ENCODE assay signal across 32 cellular contexts in genomic region chr4:108788731-108789130, GRCh38. TPM values are rescaled to one million over a fixed set of nuclear protein-coding genes. Genes with fewer than 3 reads are reported as not detected.
"Had no signal": no experiment of that assay in that cellular context is flagged by ENCODE, and none has a peak within 500 bp of the region (broad histone marks: within the 10 kb centered on the region; RNA-seq: fewer than 3 reads in every experiment).

No MANE protein-coding gene starts in this region.

- H3K27ac ChIP-seq: ascending aorta, cardiac muscle cell, WERI-Rb-1 had no signal

- H3K9me3 ChIP-seq: ascending aorta had no signal

- H3K4me3 ChIP-seq: ascending aorta, cardiac muscle cell had no signal

- H3K27me3 ChIP-seq: ascending aorta, cardiac muscle cell had no signal

- H3K4me1 ChIP-seq: ascending aorta had no signal

- DNase-seq: activated CD4-positive, alpha-beta memory T cell treated with anti-CD3 and anti-CD28 coated beads, Interleukin-2, amount 10 ng/mL, durations not matched to agents 7 days and 5 days; activated CD4-positive, alpha-beta T cell treated with anti-CD3 and anti-CD28 coated beads for 1 hour; activated CD4-positive, alpha-beta T cell treated with anti-CD3 and anti-CD28 coated beads for 36 hours; activated CD4-positive, alpha-beta T cell treated with anti-CD3 and anti-CD28 coated beads for 48 hours; activated CD4-positive, alpha-beta T cell treated with anti-CD3 and anti-CD28 coated beads, Interleukin-2, amount 10 ng/mL, durations not matched to agents 7 days and 5 days; activated CD4-positive, alpha-beta T cell treated with anti-CD3 and anti-CD28 coated beads, Interleukin-2, amount 50 U/mL, for 48 hours; activated CD4-positive, CD25-positive, alpha-beta regulatory T cell; activated CD8-positive, alpha-beta memory T cell treated with anti-CD3 and anti-CD28 coated beads for 24 hours; activated CD8-positive, alpha-beta memory T cell treated with anti-CD3 and anti-CD28 coated beads, Interleukin-2, amount 10 ng/mL, durations not matched to agents 7 days and 5 days; activated CD8-positive, alpha-beta memory T cell treated with anti-CD3 and anti-CD28 coated beads, Interleukin-2, amount 50 U/mL, for 48 hours; activated CD8-positive, alpha-beta T cell treated with anti-CD3 and anti-CD28 coated beads, Interleukin-2, amount 10 ng/mL, durations not matched to agents 7 days and 5 days; activated effector memory CD4-positive, alpha-beta T cell treated with Interleukin-2 at 50 U/mL for 16 hours; activated gamma-delta T cell; activated naive CD4-positive, alpha-beta T cell treated with anti-CD3 and anti-CD28 coated beads, Interleukin-2, amount 10 ng/mL, durations not matched to agents 7 days and 5 days; activated naive CD4-positive, alpha-beta T cell treated with Interleukin-2 at 50 U/mL for 16 hours; activated naive CD8-positive, alpha-beta T cell treated with anti-CD3 and anti-CD28 coated beads, Interleukin-2, amount 10 ng/mL, durations not matched to agents 7 days and 5 days; activated naive CD8-positive, alpha-beta T cell treated with anti-CD3 and anti-CD28 coated beads, Interleukin-2, amount 50 U/mL, for 24 hours; activated T-cell treated with anti-CD3 and anti-CD28 coated beads, Interleukin-2, amount 50 U/mL, for 24 hours; activated T-cell treated with anti-CD3 and anti-CD28 coated beads, Interleukin-2, amount 50 U/mL, for 48 hours; amygdala; anterior cingulate cortex; caudate nucleus; cerebellar nuclear complex; T-helper 1 cell; T-helper 2 cell; T-helper 9 cell; WERI-Rb-1 had no signal

- H3K36me3 ChIP-seq: ascending aorta, cardiac muscle cell, WERI-Rb-1 had no signal

RNA-seq across cellular contexts. Expression of gene ETNPPL, which starts 25.9 kb away (rescaled TPM):
- total RNA-seq: activated CD4-positive, alpha-beta memory T cell treated with anti-CD3 and anti-CD28 coated beads, Interleukin-2, amount 10 ng/mL, durations not matched to agents 7 days and 5 days; activated CD4-positive, alpha-beta T cell treated with anti-CD3 and anti-CD28 coated beads for 36 hours; activated CD4-positive, alpha-beta T cell treated with anti-CD3 and anti-CD28 coated beads, Interleukin-2, amount 10 ng/mL, durations not matched to agents 7 days and 5 days; activated CD8-positive, alpha-beta memory T cell treated with anti-CD3 and anti-CD28 coated beads, Interleukin-2, amount 10 ng/mL, durations not matched to agents 7 days and 5 days; activated CD8-positive, alpha-beta T cell treated with anti-CD3 and anti-CD28 coated beads, Interleukin-2, amount 10 ng/mL, durations not matched to agents 7 days and 5 days; activated naive CD8-positive, alpha-beta T cell treated with anti-CD3 and anti-CD28 coated beads, Interleukin-2, amount 10 ng/mL, durations not matched to agents 7 days and 5 days; activated T-helper 2 cell treated with anti-CD3 and anti-CD28 coated beads, Interferon-gamma antibody, Interleukin-2, Interleukin-4, amounts not matched to agents 10 μg/mL and 5 μg/mL and 100 μg/mL, durations not matched to agents 14 hours and 24 hours and 36 hours; ascending aorta; bronchial epithelial cell; chondrocyte had no signal
- polyA plus RNA-seq: cardiac muscle cell had no signal
